In genomic region chr3:180870008-180870733, GRCh38 we compare ENCODE assay signal across 10 cellular contexts. TPM values are rescaled to one million over a fixed set of nuclear protein-coding genes. Genes with fewer than 3 reads are reported as not detected.
DNase-seq lines count a peak whose midpoint lies in the region; ATAC-seq and TF ChIP-seq lines count a peak whose summit lies in the region.
"Had no signal": no experiment of that assay in that cellular context is flagged by ENCODE, and none has a peak within 500 bp of the region (broad histone marks: within the 10 kb centered on the region; RNA-seq: fewer than 3 reads in every experiment).

No MANE protein-coding gene starts in this region.

- H3K18ac ChIP-seq in trophoblast cell (ENCODE audit: low read length) = no peak overlapping the region

- no peaks in the 10 kb centered on the region for H3K36me3 ChIP-seq in ascending aorta
- H3K36me3 ChIP-seq in trophoblast cell (ENCODE audit: control insufficient read depth in 1 of 2, insufficient read depth in 2 of 2, low read length in 2 of 2) = no peaks in the 10 kb centered on the region
- H3K36me3 ChIP-seq in SK-N-SH (replicated peaks in 1 of 2; ENCODE audit: control insufficient read depth in 1 of 2, insufficient read depth in 2 of 2, low read length in 1 of 2) = no peaks in the 10 kb centered on the region
- H3K36me3 ChIP-seq: WERI-Rb-1 had no signal

- peak overlapping the region; percentile 10; the same call in 1 of the 2 replicates for H3K4me3 ChIP-seq in AG09309 (ENCODE audit: control insufficient read depth, low read depth, low read length)
- peak overlapping the region; percentile 45 to 51 for H3K4me3 ChIP-seq in ascending aorta
- H3K4me3 ChIP-seq in trophoblast cell (ENCODE audit: low read depth, low read length) = peak overlapping the region; percentile 20
- H3K4me3 ChIP-seq in SK-N-SH (ENCODE audit: low read depth in 2 of 2, low read length in 1 of 2) = no peak overlapping the region

- H3K4me2 ChIP-seq in trophoblast cell (ENCODE audit: low read length) (peak overlapping the region; percentile 67), SK-N-SH (no peak overlapping the region)

- TF ChIP-seq RAD21 in SK-N-SH (IDR thresholded peaks at IDR 0.05; ENCODE audit: low read length) = no peak

- H2BK12ac ChIP-seq in trophoblast cell (ENCODE audit: low read length) = no peak overlapping the region

- H3K79me1 ChIP-seq in trophoblast cell (ENCODE audit: low read length) = peaks cover 2% of the 10 kb centered on the region

- H3K23ac ChIP-seq in trophoblast cell (ENCODE audit: low read length) = no peak overlapping the region

- no peak overlapping the region for H3K4ac ChIP-seq in trophoblast cell (ENCODE audit: low read depth, low read length)

- H2BK5ac ChIP-seq in trophoblast cell (ENCODE audit: low read depth, low read length, poor library complexity) = no peak overlapping the region

- H3K27me3 ChIP-seq in ascending aorta (no peaks in the 10 kb centered on the region), trophoblast cell (ENCODE audit: insufficient read depth, low read length) (no peaks in the 10 kb centered on the region), SK-N-SH (ENCODE audit: insufficient read depth) (no peaks in the 10 kb centered on the region)

- no peak for DNase-seq in AG09309 (ENCODE audit: low read depth)
- peak in 1 of 2 donors; percentile 72 for DNase-seq in ascending aorta (ENCODE audit: low spot score in 2 of 2)
- peak; percentile 39 for DNase-seq in left cardiac atrium
- DNase-seq in trophoblast cell = no peak
- DNase-seq in SK-N-DZ (ENCODE audit: low spot score) = no peak
- DNase-seq in NCI-H1417 (lab: John Stamatoyannopoulos, UW) = no peak
- DNase-seq in SK-N-SH = no peak
- DNase-seq in putamen (ENCODE audit: low spot score) = no peak
- DNase-seq: NCI-H526 treated with DMSO at 0.1 percent for 48 hours, WERI-Rb-1 had no signal

- no peak overlapping the region for H4K12ac ChIP-seq in trophoblast cell (ENCODE audit: low read depth, low read length)

- no peak overlapping the region for H2AK5ac ChIP-seq in trophoblast cell (ENCODE audit: low read length)

- no peaks in the 10 kb centered on the region for H3K9me2 ChIP-seq in SK-N-SH

- H3F3A ChIP-seq in SK-N-SH (replicated peaks; ENCODE audit: insufficient read depth) = no peaks in the 10 kb centered on the region

- no peaks in the 10 kb centered on the region for H3K79me2 ChIP-seq in trophoblast cell (ENCODE audit: control insufficient read depth, insufficient read depth, low read length, poor library complexity)
- no peaks in the 10 kb centered on the region for H3K79me2 ChIP-seq in SK-N-SH (ENCODE audit: insufficient read depth)

- TF ChIP-seq CTCF in AG09309 (IDR thresholded peaks at IDR 0.05; ENCODE audit: control insufficient read depth, insufficient read depth, low read depth, low read length, missing control alignments) = no peak
- peak in 1 of 3 experiments; percentile 15 for TF ChIP-seq CTCF in ascending aorta (IDR thresholded peaks at IDR 0.05)
- TF ChIP-seq CTCF in SK-N-SH (IDR thresholded peaks at IDR 0.05) = no peak

- no peak overlapping the region for H4K8ac ChIP-seq in trophoblast cell (ENCODE audit: low read depth, low read length)

- POLR2A ChIA-PET in SK-N-SH (lab: Yijun Ruan, JAX) = no interaction called here

- CTCF ChIA-PET in SK-N-SH (lab: Yijun Ruan, JAX) = no interaction called here

- no peak overlapping the region for H2BK120ac ChIP-seq in trophoblast cell (ENCODE audit: insufficient read depth, low read length, poor library complexity)

- H4K91ac ChIP-seq in trophoblast cell (ENCODE audit: low read depth, low read length) = no peak overlapping the region

- intact Hi-C loops in ascending aorta (cut with DNase I) (loop anchor here (2.0 kb wide), 1 partner anchor 43 kb away; the partner anchor contains the start of gene FXR1), left cardiac atrium (cut with DNase I) (no loop called here)

- H3K9ac ChIP-seq in trophoblast cell (ENCODE audit: low read length) = peak overlapping the region; percentile 34
- H3K9ac ChIP-seq in SK-N-SH = no peak overlapping the region

- H3K9me3 ChIP-seq in ascending aorta = peaks cover 0 to 6% of the 10 kb centered on the region in 2 donors
- H3K9me3 ChIP-seq in trophoblast cell (ENCODE audit: insufficient read depth, low read depth, low read length) = no peaks in the 10 kb centered on the region
- no peaks in the 10 kb centered on the region for H3K9me3 ChIP-seq in SK-N-SH

- H3K4me1 ChIP-seq in ascending aorta (peaks cover 0 to 13% of the 10 kb centered on the region in 2 donors), trophoblast cell (ENCODE audit: control insufficient read depth in 1 of 2, insufficient read depth in 2 of 2, low read length in 2 of 2) (peaks cover 4 to 5% of the 10 kb centered on the region in 2 experiments), SK-N-SH (ENCODE audit: control insufficient read depth in 1 of 2, insufficient read depth in 2 of 2, low read depth in 1 of 2, low read length in 1 of 2) (no peaks in the 10 kb centered on the region)

- WGBS in trophoblast cell (ENCODE audit: extremely low coverage, insufficient coverage, insufficient read length) = no CpG with 5 or more reads among the region's 28 CpGs
- 64% methylated on average over 28 of the region's 28 CpGs for WGBS in SK-N-SH (ENCODE audit: low lambda C conversion rate)

- H4K20me1 ChIP-seq in SK-N-SH (ENCODE audit: insufficient read depth) = no peaks in the 10 kb centered on the region

- ATAC-seq in left cardiac atrium = peak; percentile 80 to 85

- H2AFZ ChIP-seq in trophoblast cell (ENCODE audit: insufficient read depth, low read length, poor library complexity) (no peak overlapping the region), SK-N-SH (ENCODE audit: low read depth) (no peak overlapping the region)

- H3K14ac ChIP-seq in trophoblast cell (ENCODE audit: low read length) = no peak overlapping the region

- TF ChIP-seq EP300 in SK-N-SH (IDR thresholded peaks at IDR 0.05; ENCODE audit: borderline replicate concordance in 1 of 2, low read depth in 1 of 2, low read length in 1 of 2) = no peak

- H3K27ac ChIP-seq in ascending aorta (peak overlapping the region; percentile 54 to 72), trophoblast cell (ENCODE audit: low read depth, low read length) (no peak overlapping the region), SK-N-SH (ENCODE audit: low read depth in 2 of 2, low read length in 1 of 2) (no peak overlapping the region)
- H3K27ac ChIP-seq: WERI-Rb-1 had no signal

TF ChIP-seq in SK-N-SH, 30 proteins besides CTCF, POLR2A, EP300 and RAD21:
- no peak for TF ChIP-seq FOSL2 (IDR thresholded peaks at IDR 0.05; ENCODE audit: borderline replicate concordance, low read depth)
- no peak for TF ChIP-seq MAX (IDR thresholded peaks at IDR 0.05; ENCODE audit: low read depth)
- no peak for TF ChIP-seq FOXJ3 (CRISPR knock-in tag; IDR thresholded peaks at IDR 0.05)
- TF ChIP-seq RXRA (IDR thresholded peaks at IDR 0.05; ENCODE audit: borderline replicate concordance, low read depth) = no peak
- no peak for TF ChIP-seq GATA2 (CRISPR knock-in tag; IDR thresholded peaks at IDR 0.05)
- TF ChIP-seq PBX3 (IDR thresholded peaks at IDR 0.05) = no peak
- TF ChIP-seq ELF1 (IDR thresholded peaks at IDR 0.05) = no peak
- no peak for TF ChIP-seq MXI1 (IDR thresholded peaks at IDR 0.05; ENCODE audit: low read depth, low read length)
- TF ChIP-seq RFX5 (IDR thresholded peaks at IDR 0.05; ENCODE audit: low read length) = no peak
- TF ChIP-seq NFIC (IDR thresholded peaks at IDR 0.05; ENCODE audit: borderline replicate concordance) = no peak
- TF ChIP-seq CHD2 (IDR thresholded peaks at IDR 0.05; ENCODE audit: low read length, partially characterized antibody) = no peak
- no peak for TF ChIP-seq GABPA (IDR thresholded peaks at IDR 0.05; ENCODE audit: low read depth)

RNA-seq across cellular contexts. Expression of gene FXR1, which starts 42.3 kb away (rescaled TPM):
- 9.6 TPM for total RNA-seq in ascending aorta
- total RNA-seq in left cardiac atrium = 100 to 1,000 TPM; 163 to 195 TPM
- 124 and 133 TPM in 2 replicates for polyA plus RNA-seq in trophoblast cell (2013)
- 121 and 137 TPM in 2 replicates for polyA plus RNA-seq in SK-N-DZ (2014; cell fraction: cytosol; rRNA removed)
- 132 and 175 TPM in 2 replicates for polyA plus RNA-seq in SK-N-DZ (2014; cell fraction: nucleus; rRNA removed)
- polyA plus RNA-seq in SK-N-SH (2012; rRNA removed) = 114 and 132 TPM in 2 replicates
- 151 and 169 TPM in 2 replicates for polyA plus RNA-seq in SK-N-SH (2012; cell fraction: cytosol; rRNA removed)
- 51.3 and 97.6 TPM in 2 replicates for polyA plus RNA-seq in SK-N-SH (2012; cell fraction: nucleus; rRNA removed)

Comparison
In these comparisons a context has a peak if more than half of its experiments do, and no peak if none do; other contexts are left out.
1. H3K4me3 ChIP-seq: peak in AG09309 (single experiment), ascending aorta (2 of 2) and trophoblast cell (single experiment); none in SK-N-SH (0 of 2).
2. H3K27ac ChIP-seq: peak in ascending aorta (2 of 2); none in trophoblast cell (single experiment) and SK-N-SH (0 of 2).
3. RNA of gene FXR1, which starts 42.3 kb away (total RNA-seq): 163 to 195 TPM in left cardiac atrium; 9.6 TPM in ascending aorta (single experiment); every median in the first group is over 10 times any median in the second.